13 cellular contexts compared by ENCODE assay signal in the genomic region with DNA sequence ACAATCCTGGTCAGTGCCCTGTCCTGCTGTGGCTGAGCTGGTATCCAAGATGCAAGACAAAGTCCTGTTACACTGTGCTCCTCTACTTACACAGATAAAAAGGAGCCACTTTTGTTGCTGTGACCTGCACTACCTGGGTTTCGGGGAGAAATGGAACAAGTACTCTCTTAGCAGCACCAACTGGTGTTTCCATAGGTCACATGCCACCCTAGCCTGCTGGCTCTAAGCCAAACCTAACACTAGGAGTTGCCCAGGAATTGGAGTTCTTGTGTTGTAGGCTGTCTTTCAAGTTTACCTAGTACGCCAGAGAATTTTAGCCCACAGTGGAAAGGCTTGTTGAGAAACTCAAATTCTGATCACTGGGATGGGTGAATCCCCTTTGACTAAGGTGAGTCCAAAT.
"Had no signal": no experiment of that assay in that cellular context is flagged by ENCODE, and none has a peak within 500 bp of the region (broad histone marks: within the 10 kb centered on the region; RNA-seq: fewer than 3 reads in every experiment).

No MANE protein-coding gene starts in this region.

- H3K27me3 ChIP-seq: right atrium auricular region, tibial nerve had no signal

- H3K27me3 Mint-ChIP-seq: activated naive CD4-positive, alpha-beta T cell treated with anti-CD3 and anti-CD28 coated beads, Interleukin-2, amount 50 U/mL, for 24 hours; memory B cell had no signal

- H3K4me1 ChIP-seq: right atrium auricular region, tibial nerve had no signal

- H3K36me3 ChIP-seq: right atrium auricular region, tibial nerve had no signal

- H3K9me3 ChIP-seq: right atrium auricular region, tibial nerve had no signal

- H3K4me3 Mint-ChIP-seq: activated naive CD4-positive, alpha-beta T cell treated with anti-CD3 and anti-CD28 coated beads, Interleukin-2, amount 50 U/mL, for 24 hours; memory B cell; natural killer cell treated with Interleukin-12 subunit alpha and Interleukin-12 subunit beta and Interleukin-15 and Interleukin-18, amount 100 ng/mL, for 72 hours had no signal

- DNase-seq: activated CD4-positive, alpha-beta T cell treated with anti-CD3 and anti-CD28 coated beads, Interleukin-2, amount 50 U/mL, for 4 hours; activated CD4-positive, CD25-positive, alpha-beta regulatory T cell treated with anti-CD3 and anti-CD28 coated beads, Interleukin-2, amount 50 U/mL, for 72 hours; activated T-cell treated with anti-CD3 and anti-CD28 coated beads, Interleukin-2, amount 50 U/mL, for 1 hour; effector memory CD4-positive, alpha-beta T cell; left cardiac atrium; nucleus accumbens; T-helper 9 cell had no signal

- H3K4me3 ChIP-seq: right atrium auricular region, skin epidermis, tibial nerve had no signal

- H3K27ac Mint-ChIP-seq: activated naive CD4-positive, alpha-beta T cell treated with anti-CD3 and anti-CD28 coated beads, Interleukin-2, amount 50 U/mL, for 24 hours; memory B cell; natural killer cell treated with Interleukin-12 subunit alpha and Interleukin-12 subunit beta and Interleukin-15 and Interleukin-18, amount 100 ng/mL, for 72 hours had no signal

- ATAC-seq: left cardiac atrium; natural killer cell treated with Interleukin-12 subunit alpha and Interleukin-12 subunit beta and Interleukin-15 and Interleukin-18, amount 100 ng/mL, for 72 hours had no signal

- H3K4me1 Mint-ChIP-seq: activated naive CD4-positive, alpha-beta T cell treated with anti-CD3 and anti-CD28 coated beads, Interleukin-2, amount 50 U/mL, for 24 hours; memory B cell had no signal

- H3K36me3 Mint-ChIP-seq: activated naive CD4-positive, alpha-beta T cell treated with anti-CD3 and anti-CD28 coated beads, Interleukin-2, amount 50 U/mL, for 24 hours; memory B cell; natural killer cell treated with Interleukin-12 subunit alpha and Interleukin-12 subunit beta and Interleukin-15 and Interleukin-18, amount 100 ng/mL, for 72 hours had no signal

- H3K27ac ChIP-seq: right atrium auricular region, skin epidermis, tibial nerve had no signal
